In genomic region chr13:44397766-44398223, GRCh38 we compare ENCODE assay signal across 1 cellular context.
A peak's percentile ranks its signal among the peaks of the same experiment; 100 is the strongest.
TF ChIP-seq lines count a peak whose summit lies in the region.

No MANE protein-coding gene starts in this region.

TF ChIP-seq in K562, 482 proteins besides CTCF, POLR2A, EP300 and RAD21 (continued from another document and continues in another):
- no peak for TF ChIP-seq TRIM25 (IDR thresholded peaks at IDR 0.05; ENCODE audit: borderline replicate concordance)
- no peak for TF ChIP-seq ZNF586 (CRISPR knock-in tag; conservative IDR thresholded peaks at IDR 0.05)
- no peak for TF ChIP-seq RERE (CRISPR knock-in tag; IDR thresholded peaks at IDR 0.05; ENCODE audit: borderline replicate concordance)
- TF ChIP-seq C11orf30 (IDR thresholded peaks at IDR 0.05; ENCODE audit: low read depth), result peak; percentile 88
- no peak for TF ChIP-seq SAP30 (IDR thresholded peaks at IDR 0.05; ENCODE audit: borderline replicate concordance, insufficient read depth, low read depth, low read length, poor library complexity, severe bottlenecking)
- TF ChIP-seq MYNN (IDR thresholded peaks at IDR 0.05), result peak; percentile 70; the same call in 1 of the 2 replicates
- no peak for TF ChIP-seq MYNN (CRISPR knock-in tag; IDR thresholded peaks at IDR 0.05)
- TF ChIP-seq HDAC6 (IDR thresholded peaks at IDR 0.05; ENCODE audit: low read depth, low read length), result no peak
- peak in 1 of 2 experiments; percentile 73; a peak in 2 of 4 replicates for TF ChIP-seq MLLT1 (IDR thresholded peaks at IDR 0.05)
- TF ChIP-seq ELK3 (CRISPR knock-in tag; IDR thresholded peaks at IDR 0.05), result no peak
- TF ChIP-seq PURB (CRISPR knock-in tag; IDR thresholded peaks at IDR 0.05; ENCODE audit: low read depth), result no peak
- no peak for TF ChIP-seq REST (CRISPR knock-in tag; IDR thresholded peaks at IDR 0.05; ENCODE audit: low read depth)
- no peak for TF ChIP-seq BACH1 (tag; IDR thresholded peaks at IDR 0.05)
- no peak for TF ChIP-seq ELF1 (tag; IDR thresholded peaks at IDR 0.05)
- no peak for TF ChIP-seq FOXJ3 (CRISPR knock-in tag; IDR thresholded peaks at IDR 0.05)
- TF ChIP-seq RHOXF2B (CRISPR knock-in tag; conservative IDR thresholded peaks at IDR 0.05), result no peak
- no peak for TF ChIP-seq ZBTB12 (CRISPR knock-in tag; IDR thresholded peaks at IDR 0.05)
- no peak for TF ChIP-seq HCFC1 (IDR thresholded peaks at IDR 0.05; ENCODE audit: low read depth, low read length)
- TF ChIP-seq FOXJ2 (tag; IDR thresholded peaks at IDR 0.05), result no peak
- no peak for TF ChIP-seq SMARCB1 (IDR thresholded peaks at IDR 0.05; ENCODE audit: insufficient read length, low read depth)
- no peak for TF ChIP-seq TCFL5 (CRISPR knock-in tag; conservative IDR thresholded peaks at IDR 0.05)
- TF ChIP-seq, protein P1, sequence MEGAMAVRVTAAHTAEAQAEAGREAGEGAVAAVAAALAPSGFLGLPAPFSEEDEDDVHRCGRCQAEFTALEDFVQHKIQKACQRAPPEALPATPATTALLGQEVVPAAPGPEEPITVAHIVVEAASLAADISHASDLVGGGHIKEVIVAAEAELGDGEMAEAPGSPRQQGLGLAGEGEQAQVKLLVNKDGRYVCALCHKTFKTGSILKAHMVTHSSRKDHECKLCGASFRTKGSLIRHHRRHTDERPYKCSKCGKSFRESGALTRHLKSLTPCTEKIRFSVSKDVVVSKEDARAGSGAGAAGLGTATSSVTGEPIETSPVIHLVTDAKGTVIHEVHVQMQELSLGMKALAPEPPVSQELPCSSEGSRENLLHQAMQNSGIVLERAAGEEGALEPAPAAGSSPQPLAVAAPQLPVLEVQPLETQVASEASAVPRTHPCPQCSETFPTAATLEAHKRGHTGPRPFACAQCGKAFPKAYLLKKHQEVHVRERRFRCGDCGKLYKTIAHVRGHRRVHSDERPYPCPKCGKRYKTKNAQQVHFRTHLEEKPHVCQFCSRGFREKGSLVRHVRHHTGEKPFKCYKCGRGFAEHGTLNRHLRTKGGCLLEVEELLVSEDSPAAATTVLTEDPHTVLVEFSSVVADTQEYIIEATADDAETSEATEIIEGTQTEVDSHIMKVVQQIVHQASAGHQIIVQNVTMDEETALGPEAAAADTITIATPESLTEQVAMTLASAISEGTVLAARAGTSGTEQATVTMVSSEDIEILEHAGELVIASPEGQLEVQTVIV (CRISPR knock-in tag; IDR thresholded peaks at IDR 0.05; ENCODE audit: borderline replicate concordance), result no peak
- TF ChIP-seq, protein P2, sequence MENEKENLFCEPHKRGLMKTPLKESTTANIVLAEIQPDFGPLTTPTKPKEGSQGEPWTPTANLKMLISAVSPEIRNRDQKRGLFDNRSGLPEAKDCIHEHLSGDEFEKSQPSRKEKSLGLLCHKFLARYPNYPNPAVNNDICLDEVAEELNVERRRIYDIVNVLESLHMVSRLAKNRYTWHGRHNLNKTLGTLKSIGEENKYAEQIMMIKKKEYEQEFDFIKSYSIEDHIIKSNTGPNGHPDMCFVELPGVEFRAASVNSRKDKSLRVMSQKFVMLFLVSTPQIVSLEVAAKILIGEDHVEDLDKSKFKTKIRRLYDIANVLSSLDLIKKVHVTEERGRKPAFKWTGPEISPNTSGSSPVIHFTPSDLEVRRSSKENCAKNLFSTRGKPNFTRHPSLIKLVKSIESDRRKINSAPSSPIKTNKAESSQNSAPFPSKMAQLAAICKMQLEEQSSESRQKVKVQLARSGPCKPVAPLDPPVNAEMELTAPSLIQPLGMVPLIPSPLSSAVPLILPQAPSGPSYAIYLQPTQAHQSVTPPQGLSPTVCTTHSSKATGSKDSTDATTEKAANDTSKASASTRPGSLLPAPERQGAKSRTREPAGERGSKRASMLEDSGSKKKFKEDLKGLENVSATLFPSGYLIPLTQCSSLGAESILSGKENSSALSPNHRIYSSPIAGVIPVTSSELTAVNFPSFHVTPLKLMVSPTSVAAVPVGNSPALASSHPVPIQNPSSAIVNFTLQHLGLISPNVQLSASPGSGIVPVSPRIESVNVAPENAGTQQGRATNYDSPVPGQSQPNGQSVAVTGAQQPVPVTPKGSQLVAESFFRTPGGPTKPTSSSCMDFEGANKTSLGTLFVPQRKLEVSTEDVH (IDR thresholded peaks at IDR 0.05; ENCODE audit: low read depth, partially characterized antibody), result no peak
- TF ChIP-seq, protein P3, sequence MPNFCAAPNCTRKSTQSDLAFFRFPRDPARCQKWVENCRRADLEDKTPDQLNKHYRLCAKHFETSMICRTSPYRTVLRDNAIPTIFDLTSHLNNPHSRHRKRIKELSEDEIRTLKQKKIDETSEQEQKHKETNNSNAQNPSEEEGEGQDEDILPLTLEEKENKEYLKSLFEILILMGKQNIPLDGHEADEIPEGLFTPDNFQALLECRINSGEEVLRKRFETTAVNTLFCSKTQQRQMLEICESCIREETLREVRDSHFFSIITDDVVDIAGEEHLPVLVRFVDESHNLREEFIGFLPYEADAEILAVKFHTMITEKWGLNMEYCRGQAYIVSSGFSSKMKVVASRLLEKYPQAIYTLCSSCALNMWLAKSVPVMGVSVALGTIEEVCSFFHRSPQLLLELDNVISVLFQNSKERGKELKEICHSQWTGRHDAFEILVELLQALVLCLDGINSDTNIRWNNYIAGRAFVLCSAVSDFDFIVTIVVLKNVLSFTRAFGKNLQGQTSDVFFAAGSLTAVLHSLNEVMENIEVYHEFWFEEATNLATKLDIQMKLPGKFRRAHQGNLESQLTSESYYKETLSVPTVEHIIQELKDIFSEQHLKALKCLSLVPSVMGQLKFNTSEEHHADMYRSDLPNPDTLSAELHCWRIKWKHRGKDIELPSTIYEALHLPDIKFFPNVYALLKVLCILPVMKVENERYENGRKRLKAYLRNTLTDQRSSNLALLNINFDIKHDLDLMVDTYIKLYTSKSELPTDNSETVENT (CRISPR knock-in tag; IDR thresholded peaks at IDR 0.05), result no peak
- TF ChIP-seq BCLAF1 (IDR thresholded peaks at IDR 0.05; ENCODE audit: borderline replicate concordance in 1 of 2, control insufficient read depth in 1 of 2, low read depth in 2 of 2, low read length in 1 of 2), result no peak
